In genomic region chr5:14213253-14213652, GRCh38 we compare ENCODE assay signal across 1 cellular context.
TF ChIP-seq lines count a peak whose summit lies in the region.

No MANE protein-coding gene starts in this region.

TF ChIP-seq in A549, 52 proteins besides CTCF, POLR2A, EP300 and RAD21 (continued from another document):
- no peak for TF ChIP-seq GATA3 (IDR thresholded peaks at IDR 0.05; ENCODE audit: borderline replicate concordance)
